Comparison of ENCODE assay signal across 9 cellular contexts in genomic region chr14:42804146-42804545, GRCh38.
"Had no signal": no experiment of that assay in that cellular context is flagged by ENCODE, and none has a peak within 500 bp of the region (broad histone marks: within the 10 kb centered on the region; RNA-seq: fewer than 3 reads in every experiment).

No MANE protein-coding gene starts in this region.

- DNase-seq: activated B cell treated with CpG ODN at 0.5 μM for 24 hours; activated CD4-positive, alpha-beta T cell treated with anti-CD3 and anti-CD28 coated beads, Interleukin-2, amount 50 U/mL, for 1 hour; activated naive CD4-positive, alpha-beta T cell treated with anti-CD3 and anti-CD28 coated beads, Interleukin-2, amount 10 ng/mL, durations not matched to agents 7 days and 5 days; activated T-cell treated with anti-CD3 and anti-CD28 coated beads for 4 hours; adrenal gland; foreskin melanocyte; heart left ventricle; naive B cell; thyroid gland had no signal

- ATAC-seq: heart left ventricle had no signal
